ENCODE assay signal across 14 cellular contexts in the genomic region with DNA sequence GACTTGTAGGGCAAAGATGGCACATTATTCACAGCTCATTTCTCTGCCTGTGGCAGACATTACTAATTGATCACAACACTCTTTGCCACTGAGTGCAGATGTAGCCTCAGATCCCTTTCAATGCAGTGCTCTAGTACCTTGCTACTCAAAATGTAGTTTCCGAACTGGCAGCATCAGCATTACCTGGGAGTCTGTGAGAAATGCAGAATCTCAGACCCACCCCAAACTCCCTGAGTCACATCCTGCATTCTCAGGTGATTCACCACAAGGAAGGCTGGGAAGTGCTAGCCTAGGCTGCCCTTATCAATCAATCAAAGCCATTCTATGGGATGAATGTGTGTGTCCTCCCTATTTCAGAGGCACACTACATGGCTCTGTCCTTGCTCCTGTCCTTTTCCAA. TPM values are rescaled to one million over a fixed set of nuclear protein-coding genes. Genes with fewer than 3 reads are reported as not detected.
DNase-seq lines count a peak whose midpoint lies in the region; ATAC-seq, FAIRE-seq and TF ChIP-seq lines count a peak whose summit lies in the region.
"Had no signal": no experiment of that assay in that cellular context is flagged by ENCODE, and none has a peak within 500 bp of the region (broad histone marks: within the 10 kb centered on the region; RNA-seq: fewer than 3 reads in every experiment).

No MANE protein-coding gene starts in this region.

- TF ChIP-seq POLR2A in GM12892 (IDR thresholded peaks at IDR 0.05; ENCODE audit: low read depth, low read length) (no peak), GM18505 (IDR thresholded peaks at IDR 0.05; ENCODE audit: borderline replicate concordance, extremely low read depth, insufficient read depth, insufficient read length) (no peak)

- no peak for ATAC-seq in GM18505 (IDR thresholded peaks at IDR 0.05; ENCODE audit: unreplicated experiment)
- ATAC-seq: activated CD8-positive, alpha-beta T cell treated with anti-CD3 and anti-CD28 coated beads, Interleukin-2, amount 10 ng/mL, durations not matched to agents 7 days and 5 days had no signal

- FAIRE-seq in GM12892 (lab: Jason Lieb, UNC), result no peak

- in situ Hi-C loops in Caki2 (cut with HindIII; ENCODE audit: low pct_unique_long_range_greater_than_20kb, low sequenced_read_pairs), result no loop called here

- DNase-seq in Caki2 (ENCODE audit: low read depth) (peak; percentile 79), HT1080 (ENCODE audit: low read depth) (peak; percentile 91), SW480 (ENCODE audit: low spot score) (peak; percentile 91), iris pigment epithelial cell (ENCODE audit: low read depth) (peak; percentile 23), GM12892 (ENCODE audit: insufficient read length) (no peak), NCI-H69 (lab: John Stamatoyannopoulos, UW) (no peak), NCI-H82 (lab: John Stamatoyannopoulos, UW) (no peak)
- DNase-seq: activated CD8-positive, alpha-beta T cell treated with anti-CD3 and anti-CD28 coated beads, Interleukin-2, amount 10 ng/mL, durations not matched to agents 7 days and 5 days; activated effector memory CD4-positive, alpha-beta T cell treated with anti-CD3 and anti-CD28 coated beads, Interleukin-2, amount 50 U/mL, for 16 hours; Caco-2; NCI-H1417 treated with DMSO at 0.1 percent for 48 hours; NCI-H446; SHP77 treated with DMSO at 0.1 percent for 48 hours had no signal

RNA-seq across cellular contexts. Expression of a gene that starts 51.7 kb away (rescaled TPM):
- total RNA-seq in Caki2 (2014; rRNA removed; shearing (Covaris generic); ENCODE audit: low replicate concordance), result 150 and 156 TPM in 2 replicates
- 141 and 212 TPM in 2 replicates for total RNA-seq in HT1080 (2014; rRNA removed; shearing (Covaris generic))
- polyA plus RNA-seq in HT1080 (2015; cell fraction: cytosol; rRNA removed), result 242 and 274 TPM in 2 replicates
- polyA plus RNA-seq in HT1080 (2015; cell fraction: nucleus; rRNA removed), result 76.5 and 82.8 TPM in 2 replicates
- polyA plus RNA-seq in GM12892 (2012; ENCODE audit: missing spikeins), result 96.2 TPM

RNA-seq across cellular contexts. Expression of a gene that starts 58.5 kb away (rescaled TPM):
- total RNA-seq in Caki2 (2014; rRNA removed; shearing (Covaris generic); ENCODE audit: low replicate concordance), result 424 and 432 TPM in 2 replicates
- 364 and 457 TPM in 2 replicates for total RNA-seq in HT1080 (2014; rRNA removed; shearing (Covaris generic))
- 304 and 321 TPM in 2 replicates for polyA plus RNA-seq in HT1080 (2015; cell fraction: cytosol; rRNA removed)
- 268 and 325 TPM in 2 replicates for polyA plus RNA-seq in HT1080 (2015; cell fraction: nucleus; rRNA removed)
- polyA plus RNA-seq in GM12892 (2012; ENCODE audit: missing spikeins), result 449 TPM

RNA-seq across cellular contexts. Expression of a gene that starts 59.9 kb away (rescaled TPM):
- 13.8 and 14.6 TPM in 2 replicates for total RNA-seq in Caki2 (2014; rRNA removed; shearing (Covaris generic); ENCODE audit: low replicate concordance)
- total RNA-seq in HT1080 (2014; rRNA removed; shearing (Covaris generic)), result 18.0 and 21.1 TPM in 2 replicates
- 15.8 and 19.8 TPM in 2 replicates for polyA plus RNA-seq in HT1080 (2015; cell fraction: cytosol; rRNA removed)
- polyA plus RNA-seq in HT1080 (2015; cell fraction: nucleus; rRNA removed), result 45.4 and 47.1 TPM in 2 replicates
- 15.8 TPM for polyA plus RNA-seq in GM12892 (2012; ENCODE audit: missing spikeins)

Comparison
In these comparisons a context has a peak if more than half of its experiments do, and no peak if none do; other contexts are left out.
1. DNase-seq: peak in Caki2 (single experiment), HT1080 (single experiment), SW480 (single experiment) and iris pigment epithelial cell (single experiment); none in GM12892 (single experiment), NCI-H69 (single experiment) and NCI-H82 (single experiment).